Comparison of ENCODE assay signal across 11 cellular contexts in genomic region chr12:11718768-11719253, GRCh38.
DNase-seq lines count a peak whose midpoint lies in the region; ATAC-seq, FAIRE-seq and TF ChIP-seq lines count a peak whose summit lies in the region.
"Had no signal": no experiment of that assay in that cellular context is flagged by ENCODE, and none has a peak within 500 bp of the region (broad histone marks: within the 10 kb centered on the region; RNA-seq: fewer than 3 reads in every experiment).

No MANE protein-coding gene starts in this region.

- H3K27me3 ChIP-seq in breast epithelium = no peaks in the 10 kb centered on the region
- no peaks in the 10 kb centered on the region for H3K27me3 ChIP-seq in kidney epithelial cell (ENCODE audit: control insufficient read depth, insufficient read depth, low read length)
- H3K27me3 ChIP-seq in small intestine (ENCODE audit: control insufficient read depth in 2 of 2, insufficient read depth in 2 of 2, low read length in 2 of 2) = no peaks in the 10 kb centered on the region

- H3K27ac ChIP-seq in HEK293 (ENCODE audit: extremely low read depth, low read depth, low read length) = no peak overlapping the region
- peak overlapping the region; percentile 41 to 70 for H3K27ac ChIP-seq in breast epithelium
- H3K27ac ChIP-seq in small intestine (ENCODE audit: low read depth in 1 of 2, low read length in 1 of 2) = peak overlapping the region in 1 of 2 donors; percentile 17

- no peak for FAIRE-seq in D721Med (lab: Jason Lieb, UNC)
- no peak for FAIRE-seq in small intestine (lab: Jason Lieb, UNC)
- FAIRE-seq: islet of Langerhans had no signal

- intact Hi-C loops in breast epithelium (cut with DNase I; ENCODE audit: low total_unique reads) = no loop called here

- no peak overlapping the region for H3K27ac Mint-ChIP-seq in effector memory CD8-positive, alpha-beta T cell
- H3K27ac Mint-ChIP-seq: T-helper 1 cell treated with Interleukin-12 subunit alpha and Interleukin-12 subunit beta and Interleukin-4 antibody, amounts not matched to agents 30 μg/mL and 1 μg/mL, for 36 hours had no signal

- 52 to 71% (median 66%) methylated on average over 6 of the region's 6 CpGs for WGBS in small intestine, 3 donors

- TF ChIP-seq POLR2A in breast epithelium (IDR thresholded peaks at IDR 0.05) = no peak

- H3K4me3 ChIP-seq in HEK293 (ENCODE audit: low read depth, low read length) (no peak overlapping the region), breast epithelium (no peak overlapping the region), kidney epithelial cell (ENCODE audit: low read depth, low read length) (no peak overlapping the region), small intestine (ENCODE audit: low read depth in 1 of 2, low read length in 2 of 2) (no peak overlapping the region)

- CTCF ChIA-PET in HEK293 (lab: Yijun Ruan, JAX) = no interaction called here

- no peak overlapping the region for H3K4me3 Mint-ChIP-seq in effector memory CD8-positive, alpha-beta T cell
- H3K4me3 Mint-ChIP-seq: T-helper 1 cell treated with Interleukin-12 subunit alpha and Interleukin-12 subunit beta and Interleukin-4 antibody, amounts not matched to agents 30 μg/mL and 1 μg/mL, for 36 hours had no signal

- H3K4me1 ChIP-seq in HEK293 (ENCODE audit: control insufficient read depth, insufficient read depth, low read length) (0 out of 2 replicates have a peak, but pooled peaks cover 1% of the 10 kb centered on the region), breast epithelium (peaks cover 5 to 15% of the 10 kb centered on the region in 2 donors), small intestine (ENCODE audit: control insufficient read depth in 2 of 2, insufficient read depth in 1 of 2, low read depth in 1 of 2, low read length in 1 of 2) (peaks cover under 1 to 30% of the 10 kb centered on the region in 2 donors)

- no peaks in the 10 kb centered on the region for H3K9me3 Mint-ChIP-seq in effector memory CD8-positive, alpha-beta T cell
- H3K9me3 Mint-ChIP-seq: T-helper 1 cell treated with Interleukin-12 subunit alpha and Interleukin-12 subunit beta and Interleukin-4 antibody, amounts not matched to agents 30 μg/mL and 1 μg/mL, for 36 hours had no signal

- no peaks in the 10 kb centered on the region for H3K36me3 ChIP-seq in HEK293 (ENCODE audit: control insufficient read depth in 2 of 2, insufficient read depth in 1 of 2, low read length in 2 of 2)
- H3K36me3 ChIP-seq in breast epithelium = no peaks in the 10 kb centered on the region
- no peaks in the 10 kb centered on the region for H3K36me3 ChIP-seq in kidney epithelial cell (ENCODE audit: control insufficient read depth, insufficient read depth, low read length)
- no peaks in the 10 kb centered on the region for H3K36me3 ChIP-seq in small intestine (ENCODE audit: control insufficient read depth in 2 of 2, insufficient read depth in 2 of 2, low read length in 2 of 2)

- peaks cover 18 to 32% of the 10 kb centered on the region in 2 donors for H3K4me1 Mint-ChIP-seq in effector memory CD8-positive, alpha-beta T cell (ENCODE audit: low read depth in 2 of 2)

- no peak for ATAC-seq in effector memory CD8-positive, alpha-beta T cell (replicated peaks)

- TF ChIP-seq CTCF in HEK293 (tag by site-specific recombination; IDR thresholded peaks at IDR 0.05) (no peak), breast epithelium (IDR thresholded peaks at IDR 0.05) (no peak), kidney epithelial cell (IDR thresholded peaks at IDR 0.05; ENCODE audit: insufficient read depth, low read length, poor library complexity, severe bottlenecking) (no peak), D721Med (IDR thresholded peaks at IDR 0.05; ENCODE audit: insufficient read depth, missing control alignments) (no peak)

- H3K36me3 Mint-ChIP-seq in effector memory CD8-positive, alpha-beta T cell (ENCODE audit: insufficient read depth) = peaks cover 6% of the 10 kb centered on the region

- H3K27me3 Mint-ChIP-seq in effector memory CD8-positive, alpha-beta T cell = no peaks in the 10 kb centered on the region

- POLR2A ChIA-PET in HEK293 (lab: Yijun Ruan, JAX) = no interaction called here

- no peaks in the 10 kb centered on the region for H3K9me3 ChIP-seq in HEK293 (ENCODE audit: control insufficient read depth, insufficient read depth, low read depth, low read length)
- H3K9me3 ChIP-seq in breast epithelium = no peaks in the 10 kb centered on the region
- H3K9me3 ChIP-seq in small intestine (ENCODE audit: control insufficient read depth, low read depth) = no peaks in the 10 kb centered on the region

- DNase-seq in A172 (ENCODE audit: low spot score) (peak; percentile 23), breast epithelium (ENCODE audit: low spot score in 2 of 2) (no peak), kidney epithelial cell (ENCODE audit: low read depth) (peak; percentile 56), D721Med (ENCODE audit: insufficient read length, low spot score) (no peak), NCI-H2227 (lab: John Stamatoyannopoulos, UW; ENCODE audit: unreplicated experiment) (no peak), small intestine (no peak)
- no peak for DNase-seq in effector memory CD8-positive, alpha-beta T cell
- DNase-seq: NCI-H1694 had no signal

TF ChIP-seq in HEK293, 187 proteins besides CTCF, POLR2A, EP300 and RAD21:
- TF ChIP-seq ZNF449 (tag by site-specific recombination; IDR thresholded peaks at IDR 0.05) = no peak
- TF ChIP-seq GLIS1 (tag by site-specific recombination; IDR thresholded peaks at IDR 0.05) = peak; percentile 73
- TF ChIP-seq ZIC2 (tag by site-specific recombination; IDR thresholded peaks at IDR 0.05) = peak; percentile 86
- no peak for TF ChIP-seq ZBTB44 (tag by site-specific recombination; IDR thresholded peaks at IDR 0.05)
- TF ChIP-seq ZNF670 (tag by site-specific recombination; IDR thresholded peaks at IDR 0.05; ENCODE audit: low read depth) = no peak
- no peak for TF ChIP-seq ZNF660 (tag by site-specific recombination; IDR thresholded peaks at IDR 0.05)
- TF ChIP-seq ATF2 (tag by site-specific recombination; IDR thresholded peaks at IDR 0.05; ENCODE audit: low read depth) = no peak
- TF ChIP-seq ZBTB1 (tag by site-specific recombination; IDR thresholded peaks at IDR 0.05) = no peak
- TF ChIP-seq ZNF426 (tag by site-specific recombination; IDR thresholded peaks at IDR 0.05) = no peak
- TF ChIP-seq ZBTB26 (tag by site-specific recombination; optimal IDR thresholded peaks at IDR 0.05) = no peak
- peak; percentile 72 for TF ChIP-seq ZBTB17 (tag by site-specific recombination; IDR thresholded peaks at IDR 0.05)
- TF ChIP-seq ZNF555 (tag by site-specific recombination; conservative IDR thresholded peaks at IDR 0.05) = no peak

Comparison
In these comparisons a context has a peak if more than half of its experiments do, and no peak if none do; other contexts are left out.
1. DNase-seq: peak in A172 (single experiment) and kidney epithelial cell (single experiment); none in breast epithelium (0 of 2), D721Med (single experiment), effector memory CD8-positive, alpha-beta T cell (0 of 3), NCI-H2227 (single experiment) and small intestine (single experiment).